In genomic region chr19:17302391-17303166, GRCh38 we compare ENCODE assay signal across 8 cellular contexts. TPM values are rescaled to one million over a fixed set of nuclear protein-coding genes. Genes with fewer than 3 reads are reported as not detected.
DNase-seq lines count a peak whose midpoint lies in the region; ATAC-seq and TF ChIP-seq lines count a peak whose summit lies in the region.

No MANE protein-coding gene starts in this region.

- no peaks in the 10 kb centered on the region for H3K27me3 ChIP-seq in gastroesophageal sphincter

- no peak for TF ChIP-seq POLR2A in gastroesophageal sphincter (IDR thresholded peaks at IDR 0.05)

- no peak for ATAC-seq in gastroesophageal sphincter

- H3K4me3 ChIP-seq in gastroesophageal sphincter = peak overlapping the region; percentile 64 to 72
- peak overlapping the region; percentile 69 for H3K4me3 ChIP-seq in retinal pigment epithelial cell (ENCODE audit: low read length)

- TF ChIP-seq CTCF in gastroesophageal sphincter (IDR thresholded peaks at IDR 0.05) (no peak), retinal pigment epithelial cell (conservative IDR thresholded peaks at IDR 0.05; ENCODE audit: low read depth, low read length) (no peak)

- peaks cover 0 to 27% of the 10 kb centered on the region in 2 donors for H3K36me3 ChIP-seq in gastroesophageal sphincter

- TF ChIP-seq EP300 in gastroesophageal sphincter (IDR thresholded peaks at IDR 0.05) = no peak

- DNase-seq in stimulated activated CD4-positive, alpha-beta T cell treated with anti-CD3 and anti-CD28 coated beads, Interleukin-4, amount 100 ng/mL, for 1 hour = peak; percentile 42
- DNase-seq in stimulated activated CD4-positive, alpha-beta T cell treated with anti-CD3 and anti-CD28 coated beads, Interleukin-1b, Interleukin-23, amount 100 ng/mL, for 48 hours = no peak
- peak; percentile 25 to 28 for DNase-seq in activated CD4-positive, alpha-beta T cell treated with anti-CD3 and anti-CD28 coated beads, Interleukin-2, amount 50 U/mL, for 4 hours
- DNase-seq in retinal pigment epithelial cell (ENCODE audit: low read depth) (no peak), NCI-H2029 (lab: John Stamatoyannopoulos, UW) (no peak), NCI-H345 treated with DMSO at 0.1 percent for 48 hours (lab: John Stamatoyannopoulos, UW; ENCODE audit: unreplicated experiment) (no peak)
- DNase-seq in effector CD4-positive, alpha-beta T cell = no peak

- no peaks in the 10 kb centered on the region for H3K9me3 ChIP-seq in gastroesophageal sphincter

- peak overlapping the region; percentile 52 to 94 (median 91) for H3K27ac ChIP-seq in gastroesophageal sphincter

- peaks cover 0 to 72% (median 38%) of the 10 kb centered on the region in 3 donors for H3K4me1 ChIP-seq in gastroesophageal sphincter

- WGBS in gastroesophageal sphincter (ENCODE audit: low coverage in 1 of 2), 2 donors = 40% methylated on average over 1 of the region's 29 CpGs; no CpG with 5 or more reads in 1 of the 2 donors

RNA-seq across cellular contexts. Expression of gene ABHD8, which starts 0.6 kb away (rescaled TPM):
- 10 to 100 TPM; 13.2 to 34.4 (median 24.3) TPM for total RNA-seq in gastroesophageal sphincter

RNA-seq across cellular contexts. Expression of gene MRPL34, which starts 3.1 kb away (rescaled TPM):
- 100 to 1,000 TPM in 3 of 4 donors, 10 to 100 TPM in 1; 95.0 to 175 (median 113) TPM for total RNA-seq in gastroesophageal sphincter

RNA-seq across cellular contexts. Expression of gene DDA1, which starts 6.8 kb away (rescaled TPM):
- total RNA-seq in gastroesophageal sphincter = 10 to 100 TPM; 13.2 to 58.5 (median 19.9) TPM

RNA-seq across cellular contexts. Expression of gene ANKLE1, which starts 20.9 kb away (rescaled TPM):
- total RNA-seq in gastroesophageal sphincter = under 1 TPM in 2 of 4 donors, not detected in 2; 0.39 to 0.81 TPM

RNA-seq across cellular contexts. Expression of gene ANO8, which starts 32.1 kb away (rescaled TPM):
- 1 to 10 TPM; 1.3 to 6.2 (median 4.2) TPM for total RNA-seq in gastroesophageal sphincter

Comparison
In these comparisons a context has a peak if more than half of its experiments do, and no peak if none do; other contexts are left out.
1. DNase-seq: peak in stimulated activated CD4-positive, alpha-beta T cell treated with anti-CD3 and anti-CD28 coated beads, Interleukin-4, amount 100 ng/mL, for 1 hour (single experiment) and activated CD4-positive, alpha-beta T cell treated with anti-CD3 and anti-CD28 coated beads, Interleukin-2, amount 50 U/mL, for 4 hours (2 of 2); none in stimulated activated CD4-positive, alpha-beta T cell treated with anti-CD3 and anti-CD28 coated beads, Interleukin-1b, Interleukin-23, amount 100 ng/mL, for 48 hours (single experiment), retinal pigment epithelial cell (single experiment), NCI-H2029 (single experiment), effector CD4-positive, alpha-beta T cell (single experiment) and NCI-H345 treated with DMSO at 0.1 percent for 48 hours (single experiment).